ENCODE assay signal across 8 cellular contexts in genomic region chr20:49812463-49813304, GRCh38. TPM values are rescaled to one million over a fixed set of nuclear protein-coding genes. Genes with fewer than 3 reads are reported as not detected.
DNase-seq lines count a peak whose midpoint lies in the region; ATAC-seq and TF ChIP-seq lines count a peak whose summit lies in the region.

Gene SLC9A8, plus strand, starts transcription at chr20:49812828. Its CDS starts 95 bp downstream, at chr20:49812923.

- H3K4me1 Mint-ChIP-seq in T-cell: peaks cover 32 to 41% (median 37%) of the 10 kb centered on the region in 3 donors

- DNase-seq in NCI-H1417 (lab: John Stamatoyannopoulos, UW): peak; percentile 82 to 93 (median 91)
- DNase-seq in T-cell: peak; percentile 64 to 86 (median 76)
- peak; percentile 85 to 97 (median 93) for DNase-seq in adrenal gland
- peak; percentile 93 for DNase-seq in left cardiac atrium
- DNase-seq in posterior vena cava (ENCODE audit: low spot score): peak; percentile 97
- DNase-seq in upper lobe of right lung: peak; percentile 95

- peaks cover 0 to 9% of the 10 kb centered on the region in 2 donors for H3K36me3 ChIP-seq in adrenal gland (replicated peaks in 1 of 2)
- H3K36me3 ChIP-seq in upper lobe of right lung: peaks cover 9% of the 10 kb centered on the region

- peak; percentile 86 for ATAC-seq in HG02763 (IDR thresholded peaks at IDR 0.05; ENCODE audit: unreplicated experiment)
- ATAC-seq in T-cell (replicated peaks in 1 of 4): peak; percentile 89 to 97 (median 96)
- ATAC-seq in left cardiac atrium: peak; percentile 94 to 98
- peak; percentile 95 for ATAC-seq in upper lobe of right lung

- CTCF ChIA-PET in T-cell (lab: Charles Lee): interaction anchor here (0.5 to 0.7 kb wide), 2 partner anchors 285 to 916 kb away, joined by 4 to 5 read pairs; no protein-coding TSS in a partner anchor

- peak within 1 kb of the TSS; percentile 93 to 95 (median 95) for H3K4me3 Mint-ChIP-seq in T-cell

- WGBS in adrenal gland, 4 donors: 0 to 1% (median 0%) methylated on average over 11 to 62 of the region's 62 CpGs

- no peaks in the 10 kb centered on the region for H3K9me3 Mint-ChIP-seq in T-cell

- H3K27me3 ChIP-seq in adrenal gland: no peaks in the 10 kb centered on the region
- H3K27me3 ChIP-seq in upper lobe of right lung: no peaks in the 10 kb centered on the region

- peak within 1 kb of the TSS; percentile 72 for H3K4me3 ChIP-seq in GM12875 (ENCODE audit: low read depth, low read length)
- peak within 1 kb of the TSS in 3 of 4 donors; percentile 10 to 85 (median 85) for H3K4me3 ChIP-seq in adrenal gland
- peak within 1 kb of the TSS; percentile 88 for H3K4me3 ChIP-seq in upper lobe of right lung

- H3K4me1 ChIP-seq in adrenal gland (replicated peaks in 1 of 2) (peaks cover 6 to 25% of the 10 kb centered on the region in 2 donors), upper lobe of right lung (peaks cover 12% of the 10 kb centered on the region)

- POLR2A ChIA-PET in T-cell (lab: Charles Lee): interaction anchor here (0.5 to 0.6 kb wide), 3 partner anchors 13 to 103 kb away, joined by 3 to 4 read pairs (median 4); no protein-coding TSS in a partner anchor

- peaks cover 16% of the 10 kb centered on the region for H3K36me3 Mint-ChIP-seq in T-cell

- H3K27me3 Mint-ChIP-seq in T-cell: no peaks in the 10 kb centered on the region

- TF ChIP-seq POLR2A in adrenal gland (IDR thresholded peaks at IDR 0.05): peak; percentile 57 to 65

- TF ChIP-seq CTCF in GM12875 (IDR thresholded peaks at IDR 0.05; ENCODE audit: borderline replicate concordance, insufficient read depth, low read depth, low read length) (peak; percentile 65), adrenal gland (IDR thresholded peaks at IDR 0.05) (peak in 5 of 6 experiments; percentile 11 to 60 (median 37)), upper lobe of right lung (IDR thresholded peaks at IDR 0.05) (peak; percentile 38)

- intact Hi-C loops in adrenal gland (cut with DNase I) (no loop called here), left cardiac atrium (cut with DNase I) (loop anchor here (10.0 kb wide), 2 partner anchors 98 to 198 kb away; partner anchors contain the start of gene B4GALT5 (in 2 of the 2)), posterior vena cava (cut with DNase I) (loop anchor here in 1 of 2 donors (5.0 kb wide), 1 partner anchor 100 kb away; the partner anchor contains the start of gene B4GALT5), upper lobe of right lung (cut with DNase I) (no loop called here)

- H3K27ac Mint-ChIP-seq in T-cell: peak within 1 kb of the TSS; percentile 96

- peak within 1 kb of the TSS; percentile 77 to 96 (median 94) for H3K27ac ChIP-seq in adrenal gland
- H3K27ac ChIP-seq in upper lobe of right lung: peak within 1 kb of the TSS; percentile 98

- H3K9me3 ChIP-seq in adrenal gland (replicated peaks in 1 of 3) (no peaks in the 10 kb centered on the region), upper lobe of right lung (no peaks in the 10 kb centered on the region)

RNA-seq across cellular contexts. Expression of gene SLC9A8, which starts in this region (rescaled TPM):
- 10 to 100 TPM; 22.2 to 34.2 (median 25.6) TPM for total RNA-seq in T-cell
- 10 to 100 TPM; 12.4 to 23.3 (median 18.1) TPM for total RNA-seq in adrenal gland
- polyA plus RNA-seq in adrenal gland: 10 to 100 TPM; 15.5 to 19.1 (median 17.0) TPM
- 1 to 10 TPM; 6.4 to 6.5 TPM for total RNA-seq in left cardiac atrium
- total RNA-seq in posterior vena cava: 10 to 100 TPM; 10.4 to 11.8 TPM
- total RNA-seq in upper lobe of right lung: 15.0 TPM

Comparison
In these comparisons a context has a peak if more than half of its experiments do, and no peak if none do; other contexts are left out.
1. Peak in every context shown above with its lines: DNase-seq, ATAC-seq, H3K4me3 ChIP-seq and H3K27ac ChIP-seq.
2. intact Hi-C loops: an anchor here in left cardiac atrium (10.0 kb wide); none called in adrenal gland and upper lobe of right lung.